9 cellular contexts compared by ENCODE assay signal in the genomic region with DNA sequence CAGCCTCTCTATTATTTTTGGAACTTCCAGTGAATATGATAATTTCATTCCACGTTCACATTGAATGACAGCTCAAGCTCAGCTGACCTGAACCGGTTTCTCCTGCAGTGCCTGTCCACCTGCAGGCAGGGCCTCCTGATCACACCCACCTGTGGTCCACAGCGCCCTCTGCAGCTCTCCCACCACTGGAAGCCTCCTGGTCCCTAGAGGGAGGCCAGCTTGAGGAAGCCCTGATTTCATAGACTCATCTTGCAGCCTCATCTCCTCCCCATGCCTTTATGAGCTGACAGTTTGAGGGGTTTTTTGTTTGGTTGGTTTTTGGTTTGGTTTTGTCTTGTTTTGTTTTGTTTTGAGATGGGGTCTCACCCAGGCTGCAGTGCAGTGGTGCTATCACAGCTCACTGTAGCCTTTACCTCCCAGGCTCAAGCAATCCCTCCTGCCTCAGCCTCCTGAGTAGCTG. TPM values are rescaled to one million over a fixed set of nuclear protein-coding genes. Genes with fewer than 3 reads are reported as not detected.
A peak's percentile ranks its signal among the peaks of the same experiment; 100 is the strongest.
DNase-seq lines count a peak whose midpoint lies in the region; ATAC-seq and TF ChIP-seq lines count a peak whose summit lies in the region.
"Had no signal": no experiment of that assay in that cellular context is flagged by ENCODE, and none has a peak within 500 bp of the region (broad histone marks: within the 10 kb centered on the region; RNA-seq: fewer than 3 reads in every experiment).

No MANE protein-coding gene starts in this region.

- H3K36me3 Mint-ChIP-seq in brain, result no peaks in the 10 kb centered on the region

- peak; percentile 45 to 48 for TF ChIP-seq CTCF in brain (conservative IDR thresholded peaks at IDR 0.05)
- peak; percentile 44 for TF ChIP-seq CTCF in liver (IDR thresholded peaks at IDR 0.05; ENCODE audit: low read depth, low read length, missing input control)

- DNase-seq in Daoy (ENCODE audit: low read depth), result peak; percentile 58
- DNase-seq in HPDE6-E6E7 (ENCODE audit: extremely low spot score), result peak; percentile 90
- peak; percentile 80 to 83 for DNase-seq in SHP77 (lab: John Stamatoyannopoulos, UW)
- peak; percentile 87 for DNase-seq in ureter (ENCODE audit: low spot score)
- DNase-seq in activated CD4-positive, CD25-positive, alpha-beta regulatory T cell treated with anti-CD3 and anti-CD28 coated beads, Interleukin-2, amount 50 U/mL, for 72 hours, result no peak

- no peaks in the 10 kb centered on the region for H3K9me3 ChIP-seq in liver (ENCODE audit: control insufficient read depth in 4 of 4, low read length in 3 of 4)

- H3K9ac ChIP-seq in liver (ENCODE audit: low read depth in 1 of 2, low read length in 2 of 2), result no peak overlapping the region

- H3K36me3 ChIP-seq in liver (ENCODE audit: control insufficient read depth in 4 of 4, insufficient read depth in 3 of 4, low read depth in 1 of 4, low read length in 3 of 4), result no peaks in the 10 kb centered on the region

- H3K27ac ChIP-seq in liver (ENCODE audit: low read depth in 1 of 2, low read length in 2 of 2), result no peak overlapping the region

- no peaks in the 10 kb centered on the region for H3K9me3 Mint-ChIP-seq in brain

- peak; percentile 72 to 78 for TF ChIP-seq RAD21 in liver (IDR thresholded peaks at IDR 0.05)

- peaks cover 0 to 18% (median 11%) of the 10 kb centered on the region in 4 donors for H3K4me1 ChIP-seq in liver (ENCODE audit: control insufficient read depth in 4 of 4, insufficient read depth in 4 of 4, low read length in 3 of 4)

- no peak overlapping the region for H3K4me3 Mint-ChIP-seq in brain

- peak overlapping the region in 2 of 5 experiments; percentile 36 to 43 for H3K27ac Mint-ChIP-seq in brain

- peaks cover 6% of the 10 kb centered on the region for H3K27me3 Mint-ChIP-seq in brain

- WGBS in liver, result 27% methylated on average over 3 of the region's 3 CpGs

- ATAC-seq in GM18502 (IDR thresholded peaks at IDR 0.05; ENCODE audit: poor library complexity, unreplicated experiment), result no peak

- H3K27me3 ChIP-seq in liver (ENCODE audit: control insufficient read depth in 4 of 4, insufficient read depth in 4 of 4, low read length in 3 of 4), result no peaks in the 10 kb centered on the region

- H3K4me3 ChIP-seq in liver (ENCODE audit: low read depth in 1 of 3, low read length in 3 of 3), result no peak overlapping the region
- H3K4me3 ChIP-seq: skin epidermis had no signal

- H3K4me1 Mint-ChIP-seq in brain, result peaks cover 30% of the 10 kb centered on the region

TF ChIP-seq in liver, 16 proteins besides CTCF, POLR2A, EP300 and RAD21:
- TF ChIP-seq GABPA (IDR thresholded peaks at IDR 0.05 in 1 of 2, conservative IDR thresholded peaks at IDR 0.05 in 1 of 2) (no peak), NR2F2 (IDR thresholded peaks at IDR 0.05) (no peak)

RNA-seq across cellular contexts. Expression of a gene that starts 29.9 kb away (rescaled TPM):
- 452 and 478 TPM in 2 replicates for total RNA-seq in Daoy (2014; rRNA removed; shearing (Covaris generic))
- polyA plus RNA-seq in brain (ENCODE audit: insufficient read depth, low read depth, low replicate concordance), result 7.1 TPM
- total RNA-seq in liver, result 1,000 to 10,000 TPM; 3,688 to 8,306 TPM
- 1,000 to 10,000 TPM in 1 of 2 donors, 10 to 100 TPM in 1; 11.9 to 3,868 TPM for polyA plus RNA-seq in liver
- 19,443 TPM for total RNA-seq in ureter

RNA-seq across cellular contexts. Expression of a gene that starts 46.3 kb away (rescaled TPM):
- 1.8 and 2.6 TPM in 2 replicates for total RNA-seq in Daoy (2014; rRNA removed; shearing (Covaris generic))
- polyA plus RNA-seq in brain (ENCODE audit: insufficient read depth, low read depth, low replicate concordance), result 3.8 TPM
- total RNA-seq in liver, result 1,000 to 10,000 TPM in 1 of 2 donors, 10 to 100 TPM in 1; 29.6 to 1,968 TPM
- polyA plus RNA-seq in liver, result 100 to 1,000 TPM in 1 of 2 donors, 10 to 100 TPM in 1; 50.2 to 111 TPM
- 1,155 TPM for total RNA-seq in ureter

RNA-seq across cellular contexts. Expression of a gene that starts 56.0 kb away (rescaled TPM):
- 69.4 and 84.5 TPM in 2 replicates for total RNA-seq in Daoy (2014; rRNA removed; shearing (Covaris generic))
- polyA plus RNA-seq in brain (ENCODE audit: insufficient read depth, low read depth, low replicate concordance) (81.7 TPM), liver (10 to 100 TPM; 45.6 to 62.0 TPM)
- total RNA-seq in liver (10 to 100 TPM; 33.7 to 59.5 TPM), ureter (62.9 TPM)
